25 cellular contexts compared by ENCODE assay signal in genomic region chr2:214853906-214854305, GRCh38.
"Had no signal": no experiment of that assay in that cellular context is flagged by ENCODE, and none has a peak within 500 bp of the region (broad histone marks: within the 10 kb centered on the region; RNA-seq: fewer than 3 reads in every experiment).

No MANE protein-coding gene starts in this region.

- H3K27ac Mint-ChIP-seq: activated CD4-positive, alpha-beta memory T cell treated with anti-CD3 and anti-CD28 coated beads, Interleukin-2, amount 10 ng/mL, durations not matched to agents 7 days and 5 days; activated CD4-positive, alpha-beta T cell treated with anti-CD3 and anti-CD28 coated beads for 36 hours; activated naive CD4-positive, alpha-beta T cell treated with anti-CD3 and anti-CD28 coated beads for 36 hours; activated naive CD8-positive, alpha-beta T cell treated with anti-CD3 and anti-CD28 coated beads for 36 hours; activated T-helper 17 cell treated with anti-CD3 and anti-CD28 coated beads, Interleukin-2, amount 50 U/mL, for 72 hours had no signal

- H3K27me3 ChIP-seq: Peyer's patch, SJCRH30 had no signal

- H3K9ac ChIP-seq: KMS-11, SK-N-SH had no signal

- H3K4me3 Mint-ChIP-seq: activated CD4-positive, alpha-beta memory T cell treated with anti-CD3 and anti-CD28 coated beads, Interleukin-2, amount 10 ng/mL, durations not matched to agents 7 days and 5 days; activated CD4-positive, alpha-beta T cell treated with anti-CD3 and anti-CD28 coated beads for 36 hours; activated naive CD4-positive, alpha-beta T cell treated with anti-CD3 and anti-CD28 coated beads for 36 hours; activated naive CD8-positive, alpha-beta T cell treated with anti-CD3 and anti-CD28 coated beads for 36 hours; activated T-helper 17 cell treated with anti-CD3 and anti-CD28 coated beads, Interleukin-2, amount 50 U/mL, for 72 hours had no signal

- H3K4me1 Mint-ChIP-seq: activated CD4-positive, alpha-beta memory T cell treated with anti-CD3 and anti-CD28 coated beads, Interleukin-2, amount 10 ng/mL, durations not matched to agents 7 days and 5 days; activated CD4-positive, alpha-beta T cell treated with anti-CD3 and anti-CD28 coated beads for 36 hours; activated naive CD8-positive, alpha-beta T cell treated with anti-CD3 and anti-CD28 coated beads for 36 hours; activated T-helper 17 cell treated with anti-CD3 and anti-CD28 coated beads, Interleukin-2, amount 50 U/mL, for 72 hours had no signal

- H3K4me2 ChIP-seq: KMS-11, SK-N-SH had no signal

- ATAC-seq: activated CD4-positive, alpha-beta T cell treated with anti-CD3 and anti-CD28 coated beads for 36 hours; activated T-helper 17 cell treated with anti-CD3 and anti-CD28 coated beads, Interleukin-2, amount 50 U/mL, for 72 hours had no signal

- H3K9me3 Mint-ChIP-seq: activated CD4-positive, alpha-beta memory T cell treated with anti-CD3 and anti-CD28 coated beads, Interleukin-2, amount 10 ng/mL, durations not matched to agents 7 days and 5 days; activated naive CD4-positive, alpha-beta T cell treated with anti-CD3 and anti-CD28 coated beads for 36 hours; activated naive CD8-positive, alpha-beta T cell treated with anti-CD3 and anti-CD28 coated beads for 36 hours; activated T-helper 17 cell treated with anti-CD3 and anti-CD28 coated beads, Interleukin-2, amount 50 U/mL, for 72 hours had no signal

- H3K9me3 ChIP-seq: Peyer's patch, SJCRH30, SK-N-SH had no signal

- DNase-seq: activated CD4-positive, alpha-beta memory T cell treated with anti-CD3 and anti-CD28 coated beads, Interleukin-2, amount 10 ng/mL, durations not matched to agents 7 days and 5 days; activated CD4-positive, alpha-beta T cell treated with anti-CD3 and anti-CD28 coated beads for 36 hours; activated CD4-positive, alpha-beta T cell treated with anti-CD3 and anti-CD28 coated beads, Interleukin-2, amount 50 U/mL, for 1 hour; activated gamma-delta T cell; activated naive CD4-positive, alpha-beta T cell treated with anti-CD3 and anti-CD28 coated beads for 36 hours; activated naive CD8-positive, alpha-beta T cell treated with anti-CD3 and anti-CD28 coated beads for 36 hours; activated T-cell treated with anti-CD3 and anti-CD28 coated beads for 4 hours; activated T-cell treated with anti-CD3 and anti-CD28 coated beads, Interleukin-2, amount 50 U/mL, for 48 hours; central memory CD4-positive, alpha-beta T cell; NCI-H1092; NCI-H1417 treated with DMSO at 0.1 percent for 48 hours; NCI-H1694; NCI-H2081; NCI-H2171 treated with DMSO at 0.1 percent for 48 hours; NCI-H226; NCI-H526 treated with DMSO at 0.1 percent for 48 hours; Peyer's patch; Right ventricle myocardium superior; SJCRH30; SK-N-SH; T-helper 1 cell; WERI-Rb-1 had no signal

- H3K4me1 ChIP-seq: Peyer's patch, SJCRH30 had no signal

- H3K27ac ChIP-seq: KMS-11, Peyer's patch, RWPE1, SJCRH30, WERI-Rb-1 had no signal

- H3K4me3 ChIP-seq: Peyer's patch, SJCRH30 had no signal

- H3K36me3 ChIP-seq: Peyer's patch, SJCRH30, WERI-Rb-1 had no signal
